Comparison of ENCODE assay signal across 10 cellular contexts in genomic region chr14:75453817-75454434, GRCh38. TPM values are rescaled to one million over a fixed set of nuclear protein-coding genes. Genes with fewer than 3 reads are reported as not detected.
DNase-seq lines count a peak whose midpoint lies in the region; ATAC-seq, FAIRE-seq and TF ChIP-seq lines count a peak whose summit lies in the region.
"Had no signal": no experiment of that assay in that cellular context is flagged by ENCODE, and none has a peak within 500 bp of the region (broad histone marks: within the 10 kb centered on the region; RNA-seq: fewer than 3 reads in every experiment).

No MANE protein-coding gene starts in this region.

- POLR2A ChIA-PET in A549 (lab: Yijun Ruan, JAX): no interaction called here

- no peak for TF ChIP-seq POLR2A in A549 (IDR thresholded peaks at IDR 0.05; ENCODE audit: low read length)

- ATAC-seq in A549: no peak
- no peak for ATAC-seq in lower lobe of right lung
- ATAC-seq in HG03097 (IDR thresholded peaks at IDR 0.05; ENCODE audit: low FRiP score, unreplicated experiment): no peak
- ATAC-seq in HG03457 (IDR thresholded peaks at IDR 0.05; ENCODE audit: unreplicated experiment): no peak
- ATAC-seq in left colon: no peak

- H3K27me3 ChIP-seq in lower lobe of right lung (ENCODE audit: low read depth): no peaks in the 10 kb centered on the region

- DNase-seq in A549 (ENCODE audit: low read depth in 1 of 2, low spot score in 1 of 2) (no peak), GM19240 (ENCODE audit: insufficient read length, low spot score) (peak; percentile 32), SK-N-MC (ENCODE audit: low read depth, low spot score) (no peak), lower lobe of right lung (no peak), NCI-H1105 (lab: John Stamatoyannopoulos, UW) (no peak), left colon (no peak)

- no peak for FAIRE-seq in A549 (lab: Jason Lieb, UNC)
- FAIRE-seq: endothelial cell of umbilical vein, G401.6 had no signal

- H3K27ac ChIP-seq in A549 (peak overlapping the region; percentile 73 to 87), SK-N-MC (peak overlapping the region; percentile 90), lower lobe of right lung (peak overlapping the region; percentile 74)

- no peak for TF ChIP-seq CTCF in A549 (IDR thresholded peaks at IDR 0.05)
- TF ChIP-seq CTCF in lower lobe of right lung (IDR thresholded peaks at IDR 0.05): no peak

- peak in 1 of 2 experiments; percentile 13; a peak in 1 of 5 replicates for TF ChIP-seq RAD21 in A549 (conservative IDR thresholded peaks at IDR 0.05 in 1 of 2, IDR thresholded peaks at IDR 0.05 in 1 of 2)

- H3K36me3 ChIP-seq in SK-N-MC (ENCODE audit: insufficient read depth, low read length): peaks cover 24% of the 10 kb centered on the region; the same call in 1 of the 2 replicates
- peaks cover 42% of the 10 kb centered on the region for H3K36me3 ChIP-seq in lower lobe of right lung

- no peak for TF ChIP-seq EP300 in A549 (IDR thresholded peaks at IDR 0.05)

- 81% methylated on average over 14 of the region's 14 CpGs for WGBS in A549 (ENCODE audit: missing lambda C conversion rate)

- CTCF ChIA-PET in A549 (lab: Yijun Ruan, JAX): interaction anchor here (1.4 to 3.9 kb wide), 6 partner anchors 8 to 146 kb away, joined by 3 to 15 read pairs (median 6); no protein-coding TSS in a partner anchor

- H3K4me1 ChIP-seq in A549 (peaks cover 77% of the 10 kb centered on the region), lower lobe of right lung (peaks cover 82% of the 10 kb centered on the region)

- H3K9me3 ChIP-seq in A549: no peaks in the 10 kb centered on the region
- no peaks in the 10 kb centered on the region for H3K9me3 ChIP-seq in SK-N-MC (ENCODE audit: low read depth, low read length)
- H3K9me3 ChIP-seq in lower lobe of right lung: no peaks in the 10 kb centered on the region

- peak overlapping the region; percentile 72 for H3K4me2 ChIP-seq in A549

- intact Hi-C loops in lower lobe of right lung (cut with DNase I) (no loop called here), left colon (cut with DNase I, micrococcal nuclease) (no loop called here)

- H3K4me3 ChIP-seq in A549 (0 out of 3 replicates have a peak overlapping the region, but pooled peaks have one; percentile 6), SK-N-MC (peak overlapping the region; percentile 38), lower lobe of right lung (no peak overlapping the region)

- peak overlapping the region; percentile 68 for H3K9ac ChIP-seq in SK-N-MC (ENCODE audit: insufficient read length)

TF ChIP-seq in A549, 52 proteins besides CTCF, POLR2A, EP300 and RAD21:
- TF ChIP-seq PHF8 (IDR thresholded peaks at IDR 0.05; ENCODE audit: borderline replicate concordance, low read depth) (no peak), ATOH8 (CRISPR knock-in tag; IDR thresholded peaks at IDR 0.05; ENCODE audit: low read depth) (no peak), REST (IDR thresholded peaks at IDR 0.05) (no peak), PBX3 (IDR thresholded peaks at IDR 0.05) (no peak), HES2 (IDR thresholded peaks at IDR 0.05) (no peak), EHMT2 (IDR thresholded peaks at IDR 0.05; ENCODE audit: low read depth) (no peak), RARB (CRISPR knock-in tag; IDR thresholded peaks at IDR 0.05) (no peak), GATA3 (IDR thresholded peaks at IDR 0.05; ENCODE audit: borderline replicate concordance) (no peak), HEYL (CRISPR knock-in tag; IDR thresholded peaks at IDR 0.05) (no peak), KDM5A (IDR thresholded peaks at IDR 0.05) (no peak), MYC (IDR thresholded peaks at IDR 0.05; ENCODE audit: borderline replicate concordance, low read length) (no peak), NR3C1 (IDR thresholded peaks at IDR 0.05) (no peak), KDM1A (IDR thresholded peaks at IDR 0.05; ENCODE audit: low read depth) (no peak), USF2 (IDR thresholded peaks at IDR 0.05) (no peak), RFX5 (IDR thresholded peaks at IDR 0.05) (no peak)
TF ChIP-seq in A549: peak in this region for 0.

RNA-seq across cellular contexts. Expression of gene JDP2, which starts 26.1 kb away (rescaled TPM):
- 17.2 and 31.2 TPM in 2 replicates for polyA plus RNA-seq in A549 (2011; rRNA removed)
- 36.1 and 38.3 TPM in 2 replicates for polyA plus RNA-seq in A549 (2012; cell fraction: cytosol; rRNA removed)
- 25.5 and 27.7 TPM in 2 replicates for polyA plus RNA-seq in A549 (2012; cell fraction: nucleus; rRNA removed)
- polyA plus RNA-seq in A549 (2017; fragmentation: RNase III; extraction: RNeasy Plus Mini Kit Qiagen cat#74134 plus additional on column Dnase treatment): 22.4 to 25.4 TPM (median 23.2 TPM) in 3 replicates
- 15.0 and 24.1 TPM in 2 replicates for polyA minus RNA-seq in A549 (2011; rRNA and poly(A)+ RNA removed)
- 59.2 TPM for total RNA-seq in lower lobe of right lung
- 10 to 100 TPM; 29.5 to 40.1 TPM for total RNA-seq in left colon
